ENCODE assay signal across 8 cellular contexts in genomic region chr11:63866211-63866610, GRCh38. TPM values are rescaled to one million over a fixed set of nuclear protein-coding genes. Genes with fewer than 3 reads are reported as not detected.
A peak's percentile ranks its signal among the peaks of the same experiment; 100 is the strongest.
DNase-seq lines count a peak whose midpoint lies in the region; ATAC-seq and TF ChIP-seq lines count a peak whose summit lies in the region.

No MANE protein-coding gene starts in this region.

- DNase-seq in activated CD4-positive, CD25-positive, alpha-beta regulatory T cell treated with anti-CD3 and anti-CD28 coated beads, Interleukin-2, amount 50 U/mL, for 16 hours (ENCODE audit: low read depth, low spot score) = peak; percentile 50
- DNase-seq in breast epithelium (ENCODE audit: low spot score in 2 of 2) = peak in 1 of 2 donors; percentile 51
- DNase-seq in stimulated activated CD4-positive, alpha-beta T cell treated with anti-CD3 and anti-CD28 coated beads, Interleukin-12 subunit alpha, Interleukin-12 subunit beta, amount 100 ng/mL, for 48 hours (ENCODE audit: low read depth in 2 of 3, low spot score in 1 of 3) = peak; percentile 72 to 79 (median 74)
- DNase-seq in NCI-H1694 treated with DMSO at 0.1 percent for 48 hours (lab: John Stamatoyannopoulos, UW) = no peak

- no peak for TF ChIP-seq CTCF in breast epithelium (IDR thresholded peaks at IDR 0.05)

- ATAC-seq in GM18870 (IDR thresholded peaks at IDR 0.05; ENCODE audit: unreplicated experiment) (peak; percentile 71), HG03520 (IDR thresholded peaks at IDR 0.05; ENCODE audit: unreplicated experiment) (peak; percentile 64), GM19023 (IDR thresholded peaks at IDR 0.05; ENCODE audit: unreplicated experiment) (no peak), HG02981 (IDR thresholded peaks at IDR 0.05; ENCODE audit: unreplicated experiment) (no peak)

- H3K9me3 ChIP-seq in breast epithelium = no peaks in the 10 kb centered on the region

- no peak for TF ChIP-seq POLR2A in breast epithelium (IDR thresholded peaks at IDR 0.05)

- H3K27ac ChIP-seq in breast epithelium = peak overlapping the region; percentile 41 to 74

- H3K36me3 ChIP-seq in breast epithelium = no peaks in the 10 kb centered on the region

- H3K4me1 ChIP-seq in breast epithelium = peaks cover 15 to 32% of the 10 kb centered on the region in 2 donors

- no peaks in the 10 kb centered on the region for H3K27me3 ChIP-seq in breast epithelium

- intact Hi-C loops in breast epithelium (cut with DNase I; ENCODE audit: low total_unique reads) = no loop called here

- no peak overlapping the region for H3K4me3 ChIP-seq in breast epithelium

RNA-seq across cellular contexts. Expression of gene MARK2, which starts 27.3 kb away (rescaled TPM):
- total RNA-seq in breast epithelium = 10 to 100 TPM; 12.6 to 34.0 (median 22.3) TPM

RNA-seq across cellular contexts. Expression of gene RCOR2, which starts 50.8 kb away (rescaled TPM):
- total RNA-seq in breast epithelium = under 1 TPM; 0.16 to 0.33 (median 0.29) TPM

RNA-seq across cellular contexts. Expression of gene SPINDOC, which starts 53.0 kb away (rescaled TPM):
- 10 to 100 TPM in 2 of 3 donors, 1 to 10 TPM in 1; 4.8 to 13.8 (median 12.1) TPM for total RNA-seq in breast epithelium

Comparison
In these comparisons a context has a peak if more than half of its experiments do, and no peak if none do; other contexts are left out.
1. ATAC-seq: peak in GM18870 (single experiment) and HG03520 (single experiment); none in GM19023 (single experiment) and HG02981 (single experiment).